14 cellular contexts compared by ENCODE assay signal in genomic region chr15:45812200-45812599, GRCh38.
DNase-seq lines count a peak whose midpoint lies in the region; ATAC-seq and TF ChIP-seq lines count a peak whose summit lies in the region.
"Had no signal": no experiment of that assay in that cellular context is flagged by ENCODE, and none has a peak within 500 bp of the region (broad histone marks: within the 10 kb centered on the region; RNA-seq: fewer than 3 reads in every experiment).

No MANE protein-coding gene starts in this region.

- H3K9ac ChIP-seq in BLaER1 = no peak overlapping the region
- H3K9ac ChIP-seq: GM23248 had no signal

- H3K36me3 ChIP-seq in BLaER1 (no peaks in the 10 kb centered on the region), gastroesophageal sphincter (no peaks in the 10 kb centered on the region)
- H3K36me3 ChIP-seq: HAP-1 had no signal

- H3K27ac ChIP-seq in BLaER1 = no peak overlapping the region
- peak overlapping the region; percentile 14; the same call in 1 of the 2 replicates for H3K27ac ChIP-seq in VCaP
- H3K27ac ChIP-seq in gastroesophageal sphincter = no peak overlapping the region
- H3K27ac ChIP-seq: GM23248 had no signal

- DNase-seq in pulmonary artery endothelial cell (ENCODE audit: low read depth, low spot score) = peak; percentile 50
- no peak for DNase-seq in DMS114 treated with DMSO at 0.1 percent for 48 hours (lab: John Stamatoyannopoulos, UW; ENCODE audit: unreplicated experiment)
- no peak for DNase-seq in glomerular visceral epithelial cell (ENCODE audit: extremely low spot score)
- DNase-seq: C1 segment of cervical spinal cord; Caco-2; CD4-positive, alpha-beta T cell; DMS153; DMS79; GDM1; GM23248 had no signal

- peak overlapping the region; percentile 3; the same call in 1 of the 2 replicates for H3K4me2 ChIP-seq in BLaER1

- no peaks in the 10 kb centered on the region for H4K20me1 ChIP-seq in BLaER1

- ATAC-seq in gastroesophageal sphincter = peak; percentile 34

- H3K27me3 ChIP-seq in BLaER1 (no peaks in the 10 kb centered on the region), gastroesophageal sphincter (no peaks in the 10 kb centered on the region)

- H3K4me3 ChIP-seq in BLaER1 (no peak overlapping the region), gastroesophageal sphincter (no peak overlapping the region)
- H3K4me3 ChIP-seq: GM23248, HAP-1 had no signal

- no peak for TF ChIP-seq EP300 in gastroesophageal sphincter (IDR thresholded peaks at IDR 0.05)

- peaks cover 31% of the 10 kb centered on the region for H3K9me3 ChIP-seq in BLaER1
- H3K9me3 ChIP-seq in gastroesophageal sphincter = peaks cover 0 to 13% (median 0%) of the 10 kb centered on the region in 3 donors
- H3K9me3 ChIP-seq: HAP-1 had no signal

- H3K4me1 ChIP-seq in BLaER1 (peaks cover 8% of the 10 kb centered on the region), gastroesophageal sphincter (no peaks in the 10 kb centered on the region)
- H3K4me1 ChIP-seq: Caco-2, HAP-1 had no signal

- TF ChIP-seq POLR2A in gastroesophageal sphincter (IDR thresholded peaks at IDR 0.05) = no peak

- 40 to 50% methylated on average over 3 to 4 of the region's 4 CpGs for WGBS in gastroesophageal sphincter (ENCODE audit: low coverage in 1 of 2), 2 donors

- TF ChIP-seq CTCF in VCaP (conservative IDR thresholded peaks at IDR 0.05) = no peak
- no peak for TF ChIP-seq CTCF in gastroesophageal sphincter (IDR thresholded peaks at IDR 0.05)
